10 cellular contexts compared by ENCODE assay signal in the genomic region with DNA sequence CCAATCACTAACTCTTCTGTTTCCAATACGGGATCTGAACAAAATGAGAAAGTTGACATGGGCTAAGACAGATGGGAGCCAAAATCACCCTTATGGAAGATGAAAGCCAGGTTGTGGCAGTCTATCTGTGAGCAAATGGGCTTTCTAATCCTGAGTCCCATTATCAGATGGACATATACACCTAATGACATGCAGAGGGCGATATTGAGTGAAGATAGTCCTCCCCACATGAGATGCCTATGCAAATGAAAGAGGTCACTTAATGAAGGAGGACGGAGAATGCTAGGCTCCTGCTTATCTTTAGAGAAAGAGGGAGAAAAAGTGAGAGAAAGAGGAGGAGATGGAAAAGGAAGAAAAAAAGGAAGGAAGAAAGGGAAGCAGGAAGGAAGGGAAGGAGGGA.
DNase-seq lines count a peak whose midpoint lies in the region; TF ChIP-seq lines count a peak whose summit lies in the region.
"Had no signal": no experiment of that assay in that cellular context is flagged by ENCODE, and none has a peak within 500 bp of the region (broad histone marks: within the 10 kb centered on the region; RNA-seq: fewer than 3 reads in every experiment).

No MANE protein-coding gene starts in this region.

- POLR2A ChIA-PET in MCF 10A (lab: Yijun Ruan, JAX): interaction anchor here (0.6 kb wide), 1 partner anchor 20 kb away, joined by 3 read pairs; no protein-coding TSS in a partner anchor

- H3K27me3 ChIP-seq in breast epithelium: no peaks in the 10 kb centered on the region
- H3K27me3 ChIP-seq in effector memory CD4-positive, alpha-beta T cell (replicated peaks; ENCODE audit: control insufficient read depth, insufficient read depth, low read length, poor library complexity, severe bottlenecking): no peaks in the 10 kb centered on the region
- H3K27me3 ChIP-seq: uterus had no signal

- H3K4me3 ChIP-seq in breast epithelium: no peak overlapping the region
- no peak overlapping the region for H3K4me3 ChIP-seq in effector memory CD4-positive, alpha-beta T cell (ENCODE audit: insufficient read depth, low read depth, low read length, poor library complexity, severe bottlenecking)
- H3K4me3 ChIP-seq: uterus had no signal

- H3K9me3 ChIP-seq in breast epithelium: no peaks in the 10 kb centered on the region
- H3K9me3 ChIP-seq in effector memory CD4-positive, alpha-beta T cell (ENCODE audit: control insufficient read depth, low read length): no peaks in the 10 kb centered on the region
- H3K9me3 ChIP-seq: uterus had no signal

- no peaks in the 10 kb centered on the region for H3K36me3 Mint-ChIP-seq in MCF 10A (ENCODE audit: insufficient read depth, unreplicated experiment)
- no peaks in the 10 kb centered on the region for H3K36me3 Mint-ChIP-seq in dendritic cell treated with granulocyte-macrophage colony-stimulating factor and Interleukin-4, amounts not matched to agents 40 ng/mL and 50 ng/mL, for 4 days (ENCODE audit: low read depth)

- H3K9me3 Mint-ChIP-seq in MCF 10A (ENCODE audit: unreplicated experiment): peaks cover 18% of the 10 kb centered on the region
- H3K9me3 Mint-ChIP-seq in dendritic cell treated with granulocyte-macrophage colony-stimulating factor and Interleukin-4, amounts not matched to agents 40 ng/mL and 50 ng/mL, for 4 days: peaks cover 12% of the 10 kb centered on the region

- H3K36me3 ChIP-seq in breast epithelium: no peaks in the 10 kb centered on the region
- no peaks in the 10 kb centered on the region for H3K36me3 ChIP-seq in effector memory CD4-positive, alpha-beta T cell (ENCODE audit: control insufficient read depth, insufficient read depth, low read length)
- H3K36me3 ChIP-seq: uterus had no signal

- no peak overlapping the region for H3K4me3 Mint-ChIP-seq in MCF 10A (ENCODE audit: unreplicated experiment)
- H3K4me3 Mint-ChIP-seq in dendritic cell treated with granulocyte-macrophage colony-stimulating factor and Interleukin-4, amounts not matched to agents 40 ng/mL and 50 ng/mL, for 4 days: no peak overlapping the region

- no peaks in the 10 kb centered on the region for H3K27me3 Mint-ChIP-seq in MCF 10A (ENCODE audit: insufficient read depth, unreplicated experiment)
- H3K27me3 Mint-ChIP-seq in dendritic cell treated with granulocyte-macrophage colony-stimulating factor and Interleukin-4, amounts not matched to agents 40 ng/mL and 50 ng/mL, for 4 days: no peaks in the 10 kb centered on the region

- BruUV-seq in MCF 10A (replicated peaks; lab: Mats Ljungman, UMichigan): no TSS peak

- intact Hi-C loops in MCF 10A (cut with micrococcal nuclease): no loop called here
- intact Hi-C loops in breast epithelium (cut with DNase I; ENCODE audit: low total_unique reads): no loop called here
- intact Hi-C loops in dendritic cell treated with granulocyte-macrophage colony-stimulating factor and Interleukin-4, amounts not matched to agents 40 ng/mL and 50 ng/mL, for 4 days (cut with micrococcal nuclease): loop anchor here (2.0 kb wide), 1 partner anchor 198 kb away; no protein-coding TSS in a partner anchor

- TF ChIP-seq CTCF in MCF 10A (IDR thresholded peaks at IDR 0.05; ENCODE audit: unreplicated experiment): peak; percentile 26
- TF ChIP-seq CTCF in breast epithelium (IDR thresholded peaks at IDR 0.05): no peak

- H3K4me1 ChIP-seq in breast epithelium: no peaks in the 10 kb centered on the region
- H3K4me1 ChIP-seq in effector memory CD4-positive, alpha-beta T cell (ENCODE audit: control insufficient read depth, insufficient read depth, low read length, poor library complexity, severe bottlenecking): no peaks in the 10 kb centered on the region
- H3K4me1 ChIP-seq: uterus had no signal

- TF ChIP-seq POLR2A in breast epithelium (IDR thresholded peaks at IDR 0.05): no peak

- no peak for DNase-seq in MCF 10A (ENCODE audit: unreplicated experiment)
- no peak for DNase-seq in breast epithelium (ENCODE audit: low spot score in 2 of 2)
- peak; percentile 25 for DNase-seq in NCI-H1048 (lab: John Stamatoyannopoulos, UW)
- DNase-seq in EL: no peak
- no peak for DNase-seq in GF-D8 (lab: John Stamatoyannopoulos, UW)
- DNase-seq in effector memory CD4-positive, alpha-beta T cell: no peak
- DNase-seq in SHP77 (lab: John Stamatoyannopoulos, UW): no peak
- DNase-seq: NCI-H345, uterus had no signal

- H3K27ac ChIP-seq in breast epithelium: no peak overlapping the region
- H3K27ac ChIP-seq in effector memory CD4-positive, alpha-beta T cell (ENCODE audit: insufficient read depth, low read length, poor library complexity, severe bottlenecking): no peak overlapping the region
- H3K27ac ChIP-seq: uterus had no signal

- H3K4me1 Mint-ChIP-seq in MCF 10A (ENCODE audit: insufficient read depth, unreplicated experiment): no peaks in the 10 kb centered on the region
- no peaks in the 10 kb centered on the region for H3K4me1 Mint-ChIP-seq in dendritic cell treated with granulocyte-macrophage colony-stimulating factor and Interleukin-4, amounts not matched to agents 40 ng/mL and 50 ng/mL, for 4 days (ENCODE audit: low read depth)

- CTCF ChIA-PET in MCF 10A (lab: Yijun Ruan, JAX): interaction anchor here (0.7 kb wide), 1 partner anchor 78 kb away, joined by 3 read pairs; no protein-coding TSS in a partner anchor

- H3K27ac Mint-ChIP-seq in MCF 10A (ENCODE audit: low read depth, unreplicated experiment): no peak overlapping the region
- H3K27ac Mint-ChIP-seq in dendritic cell treated with granulocyte-macrophage colony-stimulating factor and Interleukin-4, amounts not matched to agents 40 ng/mL and 50 ng/mL, for 4 days: peak overlapping the region; percentile 50
